In genomic region chr7:94087664-94088352, GRCh38 we compare ENCODE assay signal across 8 cellular contexts.
DNase-seq lines count a peak whose midpoint lies in the region; ATAC-seq lines count a peak whose summit lies in the region.

No MANE protein-coding gene starts in this region.

- no peak overlapping the region for H2AFZ ChIP-seq in trophoblast cell (ENCODE audit: insufficient read depth, low read length, poor library complexity)

- no peaks in the 10 kb centered on the region for H3K9me3 Mint-ChIP-seq in activated T-helper 1 cell treated with anti-CD3 and anti-CD28 coated beads, Interleukin-12 subunit alpha, Interleukin-12 subunit beta, Interleukin-2, Interleukin-4 antibody, amounts not matched to agents 30 ng/mL and 10 ng/mL and 1 ng/mL, durations not matched to agents 14 hours and 24 hours and 36 hours

- H3K27me3 Mint-ChIP-seq in activated T-helper 1 cell treated with anti-CD3 and anti-CD28 coated beads, Interleukin-12 subunit alpha, Interleukin-12 subunit beta, Interleukin-2, Interleukin-4 antibody, amounts not matched to agents 30 ng/mL and 10 ng/mL and 1 ng/mL, durations not matched to agents 14 hours and 24 hours and 36 hours (ENCODE audit: insufficient read depth) = peaks cover 26% of the 10 kb centered on the region

- H3K18ac ChIP-seq in trophoblast cell (ENCODE audit: low read length) = no peak overlapping the region

- H3K36me3 ChIP-seq in trophoblast cell (ENCODE audit: control insufficient read depth in 1 of 2, insufficient read depth in 2 of 2, low read length in 2 of 2) = no peaks in the 10 kb centered on the region

- no peak overlapping the region for H3K27ac Mint-ChIP-seq in activated T-helper 1 cell treated with anti-CD3 and anti-CD28 coated beads, Interleukin-12 subunit alpha, Interleukin-12 subunit beta, Interleukin-2, Interleukin-4 antibody, amounts not matched to agents 30 ng/mL and 10 ng/mL and 1 ng/mL, durations not matched to agents 14 hours and 24 hours and 36 hours

- peak; percentile 98 for ATAC-seq in GM21447 (IDR thresholded peaks at IDR 0.05; ENCODE audit: unreplicated experiment)

- H4K91ac ChIP-seq in trophoblast cell (ENCODE audit: low read depth, low read length) = no peak overlapping the region

- peaks cover 7% of the 10 kb centered on the region for H3K4me1 Mint-ChIP-seq in activated T-helper 1 cell treated with anti-CD3 and anti-CD28 coated beads, Interleukin-12 subunit alpha, Interleukin-12 subunit beta, Interleukin-2, Interleukin-4 antibody, amounts not matched to agents 30 ng/mL and 10 ng/mL and 1 ng/mL, durations not matched to agents 14 hours and 24 hours and 36 hours (ENCODE audit: low read depth)

- H2BK120ac ChIP-seq in trophoblast cell (ENCODE audit: insufficient read depth, low read length, poor library complexity) = no peak overlapping the region

- H2AK5ac ChIP-seq in trophoblast cell (ENCODE audit: low read length) = no peak overlapping the region

- no peak overlapping the region for H2BK5ac ChIP-seq in trophoblast cell (ENCODE audit: low read depth, low read length, poor library complexity)

- peak; percentile 48 for DNase-seq in ELF-1 (ENCODE audit: low read depth, low spot score)
- peak; percentile 42 for DNase-seq in HS-27A (ENCODE audit: low read depth)
- DNase-seq in NOMO-1 treated with DMSO at 0.1 percent for 48 hours (lab: John Stamatoyannopoulos, UW; ENCODE audit: unreplicated experiment) = peak; percentile 94
- peak; percentile 41 for DNase-seq in activated T-helper 1 cell treated with anti-CD3 and anti-CD28 coated beads, Interleukin-12 subunit alpha, Interleukin-12 subunit beta, Interleukin-2, Interleukin-4 antibody, amounts not matched to agents 30 ng/mL and 10 ng/mL and 1 ng/mL, durations not matched to agents 14 hours and 24 hours and 36 hours (ENCODE audit: low spot score)
- DNase-seq in globus pallidus (ENCODE audit: low spot score) = peak; percentile 35
- DNase-seq in trophoblast cell = peak; percentile 50 to 83
- no peak for DNase-seq in posterior vena cava (ENCODE audit: low spot score)

- H3K4me3 Mint-ChIP-seq in activated T-helper 1 cell treated with anti-CD3 and anti-CD28 coated beads, Interleukin-12 subunit alpha, Interleukin-12 subunit beta, Interleukin-2, Interleukin-4 antibody, amounts not matched to agents 30 ng/mL and 10 ng/mL and 1 ng/mL, durations not matched to agents 14 hours and 24 hours and 36 hours = peak overlapping the region; percentile 48

- H4K12ac ChIP-seq in trophoblast cell (ENCODE audit: low read depth, low read length) = no peak overlapping the region

- H3K4me2 ChIP-seq in trophoblast cell (ENCODE audit: low read length) = no peak overlapping the region

- H3K27ac ChIP-seq in trophoblast cell (ENCODE audit: low read depth, low read length) = no peak overlapping the region

- no peaks in the 10 kb centered on the region for H3K4me1 ChIP-seq in trophoblast cell (ENCODE audit: control insufficient read depth in 1 of 2, insufficient read depth in 2 of 2, low read length in 2 of 2)

- H4K8ac ChIP-seq in trophoblast cell (ENCODE audit: low read depth, low read length) = no peak overlapping the region

- H3K36me3 Mint-ChIP-seq in activated T-helper 1 cell treated with anti-CD3 and anti-CD28 coated beads, Interleukin-12 subunit alpha, Interleukin-12 subunit beta, Interleukin-2, Interleukin-4 antibody, amounts not matched to agents 30 ng/mL and 10 ng/mL and 1 ng/mL, durations not matched to agents 14 hours and 24 hours and 36 hours (ENCODE audit: low read depth) = no peaks in the 10 kb centered on the region

- no peak overlapping the region for H3K9ac ChIP-seq in trophoblast cell (ENCODE audit: low read length)

- intact Hi-C loops in activated T-helper 1 cell treated with anti-CD3 and anti-CD28 coated beads, Interleukin-12 subunit alpha, Interleukin-12 subunit beta, Interleukin-2, Interleukin-4 antibody, amounts not matched to agents 30 ng/mL and 10 ng/mL and 1 ng/mL, durations not matched to agents 14 hours and 24 hours and 36 hours (cut with micrococcal nuclease) = loop anchor here (1.0 to 5.0 kb wide), 5 partner anchors 84 to 843 kb away; partner anchors contain the start of gene BET1
- intact Hi-C loops in posterior vena cava (cut with DNase I) = no loop called here

- H3K9me3 ChIP-seq in trophoblast cell (ENCODE audit: insufficient read depth, low read depth, low read length) = no peaks in the 10 kb centered on the region

- no peak overlapping the region for H3K23ac ChIP-seq in trophoblast cell (ENCODE audit: low read length)

- H3K4me3 ChIP-seq in trophoblast cell (ENCODE audit: low read depth, low read length) = no peak overlapping the region

- H3K14ac ChIP-seq in trophoblast cell (ENCODE audit: low read length) = no peak overlapping the region

- no peaks in the 10 kb centered on the region for H3K79me2 ChIP-seq in trophoblast cell (ENCODE audit: control insufficient read depth, insufficient read depth, low read length, poor library complexity)

- H2BK12ac ChIP-seq in trophoblast cell (ENCODE audit: low read length) = no peak overlapping the region

- WGBS in trophoblast cell (ENCODE audit: extremely low coverage, insufficient coverage, insufficient read length) = no CpG with 5 or more reads among the region's 6 CpGs

- H3K4ac ChIP-seq in trophoblast cell (ENCODE audit: low read depth, low read length) = no peak overlapping the region

- H3K79me1 ChIP-seq in trophoblast cell (ENCODE audit: low read length) = no peaks in the 10 kb centered on the region

- H3K27me3 ChIP-seq in trophoblast cell (ENCODE audit: insufficient read depth, low read length) = no peaks in the 10 kb centered on the region
